In the genomic region with DNA sequence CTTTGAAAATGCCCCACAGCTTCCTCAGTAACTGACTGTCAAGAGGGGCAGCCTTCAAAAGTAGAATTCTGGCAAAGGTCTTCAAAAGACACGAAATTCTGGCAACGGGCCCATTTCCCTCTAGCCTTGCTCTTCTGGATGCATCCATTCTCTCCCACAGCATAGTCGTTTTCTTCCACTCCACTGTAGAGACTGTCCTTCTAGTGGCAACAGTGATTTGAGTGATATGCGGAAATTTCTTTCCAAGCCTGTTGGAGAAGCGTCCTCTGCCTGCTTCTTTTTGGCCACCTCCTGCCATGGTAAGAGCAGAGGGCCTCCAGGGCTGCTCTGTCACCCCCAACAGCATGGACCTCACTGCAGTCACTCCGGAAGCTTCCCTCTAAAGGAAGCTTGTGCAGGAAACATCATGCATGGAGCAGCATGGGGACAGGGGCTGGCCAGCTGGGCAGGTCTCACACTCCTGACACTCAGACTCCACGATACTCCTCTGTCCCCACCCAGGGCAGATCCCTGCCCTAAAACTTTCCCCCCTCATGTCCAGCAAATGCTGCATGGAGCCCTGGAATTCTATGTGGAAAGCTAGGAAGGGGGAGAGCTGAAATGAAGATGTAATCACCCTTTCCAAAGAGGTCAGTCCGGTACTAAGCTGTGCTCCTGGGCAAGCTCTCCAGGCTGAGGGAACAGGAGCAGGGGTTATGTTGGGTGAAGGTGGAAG, we compare ENCODE assay signal across 7 cellular contexts.
DNase-seq lines count a peak whose midpoint lies in the region; FAIRE-seq and TF ChIP-seq lines count a peak whose summit lies in the region.
"Not testable (repeated sequence)": the region's sequence is repeated elsewhere in the genome, so short reads cannot be mapped to it uniquely, and the experiment has no call there.

No MANE protein-coding gene starts in this region.

- peaks cover 62% of the 10 kb centered on the region for H3K9me3 Mint-ChIP-seq in endodermal cell

- H3K9ac ChIP-seq in Karpas-422 (ENCODE audit: low read length); endodermal cell (ENCODE audit: extremely low read depth, low read length, poor library complexity, severe bottlenecking): not testable (repeated sequence)

- H3K27me3 ChIP-seq in Karpas-422 (ENCODE audit: low read length); endodermal cell (ENCODE audit: control insufficient read depth, insufficient read depth, low read length, poor library complexity, severe bottlenecking); hepatocyte: not testable (repeated sequence)

- not testable (repeated sequence) for H3K4me1 Mint-ChIP-seq in endodermal cell

- H3K27ac ChIP-seq in Karpas-422 (ENCODE audit: low read length); endodermal cell (ENCODE audit: low read depth, low read length); hepatocyte: not testable (repeated sequence)

- DNase-seq in DMS 273 (lab: John Stamatoyannopoulos, UW; ENCODE audit: unreplicated experiment) = peak; percentile 40
- peak; percentile 39 for DNase-seq in Karpas-422
- DNase-seq in RCC 7860 (ENCODE audit: low spot score) = peak; percentile 3
- not testable (repeated sequence) for DNase-seq in endodermal cell
- peak; percentile 43 for DNase-seq in hepatocyte (ENCODE audit: low spot score)
- peak; percentile 90 for DNase-seq in mesenteric fat pad (ENCODE audit: low spot score)
- DNase-seq in posterior vena cava (ENCODE audit: low spot score) = peak; percentile 82

- FAIRE-seq in RCC 7860 (lab: Jason Lieb, UNC) = not testable (repeated sequence)

- not testable (repeated sequence) for TF ChIP-seq CTCF in endodermal cell (conservative IDR thresholded peaks at IDR 0.05); hepatocyte (IDR thresholded peaks at IDR 0.05; ENCODE audit: poor library complexity)

- not testable (repeated sequence) for H3K36me3 Mint-ChIP-seq in endodermal cell (ENCODE audit: low read depth)

- H3K79me2 ChIP-seq in Karpas-422 (ENCODE audit: low read length); hepatocyte: not testable (repeated sequence)

- H3K9me3 ChIP-seq in Karpas-422 (ENCODE audit: low read length) = peaks cover 25% of the 10 kb centered on the region
- H3K9me3 ChIP-seq in endodermal cell (ENCODE audit: control insufficient read depth, low read length) = peaks cover 57% of the 10 kb centered on the region
- peaks cover 16% of the 10 kb centered on the region for H3K9me3 ChIP-seq in hepatocyte (ENCODE audit: low read depth)

- WGBS in endodermal cell (ENCODE audit: insufficient coverage in 1 of 2, insufficient read length in 1 of 2), 2 experiments = 60 to 63% methylated on average over 6 to 7 of the region's 8 CpGs
- WGBS in hepatocyte (ENCODE audit: low lambda C conversion rate, missing lambda C conversion rate) = 58% methylated on average over 7 of the region's 8 CpGs

- H3K4me2 ChIP-seq in Karpas-422 (ENCODE audit: low read depth, low read length, poor library complexity, severe bottlenecking); hepatocyte: not testable (repeated sequence)

- not testable (repeated sequence) for H3K9me2 ChIP-seq in Karpas-422 (replicated peaks; ENCODE audit: insufficient read depth, low read length); hepatocyte (replicated peaks; ENCODE audit: insufficient read depth)

- H2AFZ ChIP-seq in Karpas-422 (ENCODE audit: low read length); hepatocyte: not testable (repeated sequence)

- H3K4me3 Mint-ChIP-seq in endodermal cell = not testable (repeated sequence)

- intact Hi-C loops in posterior vena cava (cut with DNase I) = not testable (repeated sequence)

- not testable (repeated sequence) for H3K4me1 ChIP-seq in Karpas-422 (ENCODE audit: low read length); endodermal cell (ENCODE audit: control insufficient read depth, insufficient read depth, low read length); hepatocyte (ENCODE audit: insufficient read depth)

- H3K27ac Mint-ChIP-seq in endodermal cell = not testable (repeated sequence)

- not testable (repeated sequence) for H3K4me3 ChIP-seq in Karpas-422 (ENCODE audit: low read length); hepatocyte
- peak overlapping the region; percentile 55 for H3K4me3 ChIP-seq in endodermal cell (ENCODE audit: low read length)

- not testable (repeated sequence) for H3K27me3 Mint-ChIP-seq in endodermal cell (ENCODE audit: insufficient read depth)

- H4K20me1 ChIP-seq in Karpas-422 (ENCODE audit: insufficient read depth, low read depth, low read length); hepatocyte (ENCODE audit: insufficient read depth, poor library complexity, severe bottlenecking): not testable (repeated sequence)

- not testable (repeated sequence) for H3K36me3 ChIP-seq in Karpas-422 (ENCODE audit: insufficient read depth, low read length); endodermal cell (ENCODE audit: control insufficient read depth, insufficient read depth, low read length); hepatocyte (replicated peaks; ENCODE audit: insufficient read depth, low read depth)
